17 cellular contexts compared by ENCODE assay signal in the genomic region with DNA sequence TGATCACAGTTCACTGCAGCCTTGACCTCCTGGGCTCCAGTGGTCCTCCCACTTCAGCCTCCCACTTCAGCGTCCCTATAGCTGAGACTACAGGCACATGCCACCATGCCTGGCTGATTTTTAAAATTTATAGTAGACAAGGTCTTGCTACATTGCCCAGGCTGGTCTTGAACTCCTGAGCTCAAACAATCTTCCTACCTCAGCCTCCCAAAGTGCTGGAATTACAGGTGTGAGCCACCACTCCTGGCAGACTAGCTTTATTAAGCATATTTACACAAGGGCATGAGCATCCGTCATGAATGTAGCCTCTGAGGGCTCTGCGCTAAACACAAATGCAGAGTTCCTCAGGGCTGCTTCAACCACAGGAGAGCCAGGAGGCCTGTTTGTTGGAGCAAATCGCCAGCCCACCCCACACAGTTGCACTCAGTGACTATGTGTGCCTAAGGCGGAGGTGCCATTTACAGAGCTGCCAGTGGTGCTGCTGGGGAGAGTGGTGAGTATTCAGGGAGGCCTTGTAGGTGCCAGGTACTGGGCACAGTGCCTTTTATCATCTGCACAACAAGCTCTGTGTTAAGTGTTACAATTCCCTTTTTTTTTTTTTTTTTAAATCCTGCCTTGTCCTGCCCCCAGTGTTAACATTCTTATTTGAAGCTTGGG.
DNase-seq lines count a peak whose midpoint lies in the region; ATAC-seq, FAIRE-seq and TF ChIP-seq lines count a peak whose summit lies in the region.
"Had no signal": no experiment of that assay in that cellular context is flagged by ENCODE, and none has a peak within 500 bp of the region (broad histone marks: within the 10 kb centered on the region; RNA-seq: fewer than 3 reads in every experiment).

No MANE protein-coding gene starts in this region.

- DNase-seq in HT-29 (ENCODE audit: low spot score), result peak; percentile 14
- DNase-seq in SK-N-MC (ENCODE audit: low read depth, low spot score), result no peak
- DNase-seq in hepatocyte (ENCODE audit: low spot score), result no peak
- no peak for DNase-seq in pancreas
- DNase-seq in effector CD8-positive, alpha-beta T cell (lab: John Stamatoyannopoulos, UW), result no peak
- DNase-seq in hypothalamus (lab: John Stamatoyannopoulos, UW), result no peak
- DNase-seq in SKM-1 (lab: John Stamatoyannopoulos, UW; ENCODE audit: unreplicated experiment), result no peak
- DNase-seq: activated T-cell treated with anti-CD3 and anti-CD28 coated beads, Interleukin-2, amount 50 U/mL, for 4 hours; brain microvascular endothelial cell; CD8-positive, alpha-beta T cell; cortex of kidney; DMS79 treated with DMSO at 0.1 percent for 48 hours; NCI-H1105; NCI-H774; thyroid gland had no signal

- H3K27ac ChIP-seq in SK-N-MC (peak overlapping the region; percentile 75; the same call in 1 of the 2 replicates), hepatocyte (peak overlapping the region; percentile 28), pancreas (peak overlapping the region in 3 of 4 donors; percentile 18 to 71 (median 67))

- no peaks in the 10 kb centered on the region for H3K36me3 ChIP-seq in SK-N-MC (ENCODE audit: insufficient read depth, low read length)
- no peaks in the 10 kb centered on the region for H3K36me3 ChIP-seq in hepatocyte (replicated peaks; ENCODE audit: insufficient read depth, low read depth)
- H3K36me3 ChIP-seq in pancreas, result no peaks in the 10 kb centered on the region
- H3K36me3 ChIP-seq: brain microvascular endothelial cell, thyroid gland had no signal

- no peaks in the 10 kb centered on the region for H3K9me2 ChIP-seq in hepatocyte (replicated peaks; ENCODE audit: insufficient read depth)

- H3K9ac ChIP-seq in SK-N-MC (ENCODE audit: insufficient read length), result no peak overlapping the region

- H3K27me3 ChIP-seq in hepatocyte, result no peaks in the 10 kb centered on the region
- H3K27me3 ChIP-seq in pancreas, result no peaks in the 10 kb centered on the region
- H3K27me3 ChIP-seq: brain microvascular endothelial cell, thyroid gland had no signal

- H3K79me2 ChIP-seq in hepatocyte, result peaks cover 9% of the 10 kb centered on the region

- no peak for FAIRE-seq in pancreas (lab: Jason Lieb, UNC)

- 94% methylated on average over 5 of the region's 5 CpGs for WGBS in hepatocyte (ENCODE audit: low lambda C conversion rate, missing lambda C conversion rate)
- WGBS in pancreas, 2 donors, result 67 to 84% methylated on average over 5 of the region's 5 CpGs

- H3K4me1 ChIP-seq in hepatocyte (ENCODE audit: insufficient read depth) (peaks cover 23% of the 10 kb centered on the region), pancreas (peaks cover 24 to 62% (median 58%) of the 10 kb centered on the region in 3 donors)

- TF ChIP-seq CTCF in hepatocyte (IDR thresholded peaks at IDR 0.05; ENCODE audit: poor library complexity) (no peak), pancreas (IDR thresholded peaks at IDR 0.05) (no peak)

- H3K4me3 ChIP-seq in SK-N-MC, result no peak overlapping the region
- no peak overlapping the region for H3K4me3 ChIP-seq in hepatocyte
- no peak overlapping the region for H3K4me3 ChIP-seq in pancreas
- H3K4me3 ChIP-seq: thyroid gland had no signal

- H4K20me1 ChIP-seq in hepatocyte (ENCODE audit: insufficient read depth, poor library complexity, severe bottlenecking), result no peaks in the 10 kb centered on the region

- H2AFZ ChIP-seq in hepatocyte, result no peak overlapping the region

- intact Hi-C loops in pancreas (cut with DNase I), result no loop called here

- no peak overlapping the region for H3K4me2 ChIP-seq in hepatocyte

- ATAC-seq in pancreas (peak; percentile 6 to 44 (median 17)), HG03280 (IDR thresholded peaks at IDR 0.05; ENCODE audit: unreplicated experiment) (no peak)
- ATAC-seq: activated T-cell treated with anti-CD3 and anti-CD28 coated beads, Interleukin-2, amount 50 U/mL, for 4 hours; CD8-positive, alpha-beta T cell; stimulated activated effector memory CD8-positive, alpha-beta T cell treated with anti-CD3 and anti-CD28 coated beads, Interleukin-12 subunit alpha, Interleukin-12 subunit beta, amount 100 ng/mL, for 72 hours had no signal

- H3K9me3 ChIP-seq in SK-N-MC (ENCODE audit: low read depth, low read length) (no peaks in the 10 kb centered on the region), hepatocyte (ENCODE audit: low read depth) (no peaks in the 10 kb centered on the region), pancreas (no peaks in the 10 kb centered on the region)
- H3K9me3 ChIP-seq: thyroid gland had no signal
